ENCODE assay signal across 15 cellular contexts in the genomic region with DNA sequence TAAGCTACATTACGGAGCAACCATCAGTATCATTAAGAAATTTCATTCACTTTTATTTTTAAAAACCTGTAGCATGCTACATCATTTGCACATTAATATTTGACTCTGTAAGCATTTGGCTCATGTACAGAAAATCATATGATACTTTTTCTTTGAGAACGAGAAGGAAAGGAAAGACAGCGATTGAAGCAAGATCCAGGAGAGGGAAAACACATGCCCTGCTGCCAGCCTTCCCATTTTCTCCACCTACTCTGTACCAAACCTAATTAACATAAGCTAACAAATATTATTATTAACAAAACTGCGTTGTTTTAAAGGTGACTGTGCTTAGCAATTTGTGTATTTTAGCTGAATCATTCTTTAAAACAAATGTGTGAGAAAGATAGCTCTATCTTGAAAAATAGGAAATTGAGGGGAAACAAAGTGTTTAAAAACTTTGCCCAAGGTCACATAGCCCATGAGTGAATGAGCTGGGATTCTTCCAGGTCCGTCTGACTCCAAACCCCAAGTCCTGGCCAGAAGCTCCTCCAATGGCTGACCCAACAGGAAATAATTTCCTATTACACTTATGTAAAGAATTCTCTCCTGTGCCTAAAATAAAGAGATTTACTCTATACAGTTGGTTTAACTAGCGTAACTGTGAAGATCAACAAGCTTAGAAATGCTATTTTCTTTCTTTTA.
DNase-seq lines count a peak whose midpoint lies in the region; ATAC-seq and TF ChIP-seq lines count a peak whose summit lies in the region.
"Had no signal": no experiment of that assay in that cellular context is flagged by ENCODE, and none has a peak within 500 bp of the region (broad histone marks: within the 10 kb centered on the region; RNA-seq: fewer than 3 reads in every experiment).

No MANE protein-coding gene starts in this region.

- TF ChIP-seq CTCF in HFFc6 (IDR thresholded peaks at IDR 0.05) (no peak), breast epithelium (IDR thresholded peaks at IDR 0.05) (no peak), spleen (IDR thresholded peaks at IDR 0.05 in 8 of 11, conservative IDR thresholded peaks at IDR 0.05 in 3 of 11) (no peak)

- H3K27ac Mint-ChIP-seq in HFFc6: peak overlapping the region; percentile 95
- H3K27ac Mint-ChIP-seq in activated CD4-positive, alpha-beta T cell treated with anti-CD3 and anti-CD28 coated beads, Interleukin-2, amount 10 ng/mL, durations not matched to agents 7 days and 5 days: no peak overlapping the region
- H3K27ac Mint-ChIP-seq: activated naive CD4-positive, alpha-beta T cell treated with anti-CD3 and anti-CD28 coated beads, Interleukin-2, amount 10 ng/mL, durations not matched to agents 7 days and 5 days; memory B cell had no signal

- WGBS in right cardiac atrium: 29% methylated on average over 6 of the region's 6 CpGs
- 42 to 46% (median 45%) methylated on average over 6 of the region's 6 CpGs for WGBS in spleen, 5 donors

- H3K27me3 ChIP-seq in breast epithelium (no peaks in the 10 kb centered on the region), right cardiac atrium (ENCODE audit: control insufficient read depth, insufficient read depth) (no peaks in the 10 kb centered on the region), spleen (replicated peaks in 1 of 7) (no peaks in the 10 kb centered on the region)
- H3K27me3 ChIP-seq: SJCRH30 had no signal

- POLR2A ChIA-PET in activated CD4-positive, alpha-beta T cell treated with anti-CD3 and anti-CD28 coated beads, Interleukin-2, amount 10 ng/mL, durations not matched to agents 7 days and 5 days (lab: Charles Lee): no interaction called here

- peak overlapping the region; percentile 75 for H3K4me3 Mint-ChIP-seq in HFFc6
- H3K4me3 Mint-ChIP-seq in activated CD4-positive, alpha-beta T cell treated with anti-CD3 and anti-CD28 coated beads, Interleukin-2, amount 10 ng/mL, durations not matched to agents 7 days and 5 days: no peak overlapping the region
- H3K4me3 Mint-ChIP-seq: activated naive CD4-positive, alpha-beta T cell treated with anti-CD3 and anti-CD28 coated beads, Interleukin-2, amount 10 ng/mL, durations not matched to agents 7 days and 5 days; memory B cell had no signal

- H3K9me3 ChIP-seq in breast epithelium (no peaks in the 10 kb centered on the region), right cardiac atrium (ENCODE audit: control insufficient read depth, low read length) (no peaks in the 10 kb centered on the region), spleen (no peaks in the 10 kb centered on the region)

- TF ChIP-seq POLR2A in breast epithelium (IDR thresholded peaks at IDR 0.05): no peak
- TF ChIP-seq POLR2A in spleen (IDR thresholded peaks at IDR 0.05): no peak

- peak overlapping the region in 1 of 3 donors; percentile 6 for H3K4me3 ChIP-seq in breast epithelium
- H3K4me3 ChIP-seq in right cardiac atrium (ENCODE audit: low read length): peak overlapping the region; percentile 20
- H3K4me3 ChIP-seq in spleen: no peak overlapping the region
- H3K4me3 ChIP-seq: SJCRH30 had no signal

- CTCF ChIA-PET in activated CD4-positive, alpha-beta T cell treated with anti-CD3 and anti-CD28 coated beads, Interleukin-2, amount 10 ng/mL, durations not matched to agents 7 days and 5 days (lab: Charles Lee): interaction anchor here (0.6 kb wide), 1 partner anchor 31 kb away, joined by 3 read pairs; no protein-coding TSS in a partner anchor

- H3K4me1 ChIP-seq in breast epithelium (no peaks in the 10 kb centered on the region), right cardiac atrium (ENCODE audit: control insufficient read depth, insufficient read depth, low read length) (peaks cover 5% of the 10 kb centered on the region), spleen (peaks cover 0 to 26% (median 10%) of the 10 kb centered on the region in 6 donors)

- DNase-seq in HFFc6 (peak; percentile 82), breast epithelium (ENCODE audit: low spot score in 2 of 2) (no peak), right cardiac atrium (peak in 1 of 3 donors; percentile 27), spleen (no peak), HuH-7 (ENCODE audit: low spot score) (no peak)
- no peak for DNase-seq in activated CD4-positive, alpha-beta T cell treated with anti-CD3 and anti-CD28 coated beads for 4 hours
- no peak for DNase-seq in activated CD4-positive, alpha-beta T cell treated with anti-CD3 and anti-CD28 coated beads, Interleukin-2, amount 10 ng/mL, durations not matched to agents 7 days and 5 days
- DNase-seq: activated CD4-positive, alpha-beta T cell treated with anti-CD3 and anti-CD28 coated beads, Interleukin-2, amount 50 U/mL, for 1 hour; activated naive CD4-positive, alpha-beta T cell treated with anti-CD3 and anti-CD28 coated beads, Interleukin-2, amount 10 ng/mL, durations not matched to agents 7 days and 5 days; DND-41; NCI-H524 treated with DMSO at 0.1 percent for 48 hours; SJCRH30; stimulated activated CD4-positive, alpha-beta T cell treated with anti-CD3 and anti-CD28 coated beads, Interleukin-12 subunit alpha, Interleukin-12 subunit beta, amount 100 ng/mL, for 4 hours had no signal

- H3K9me3 Mint-ChIP-seq in HFFc6: no peaks in the 10 kb centered on the region
- H3K9me3 Mint-ChIP-seq in activated CD4-positive, alpha-beta T cell treated with anti-CD3 and anti-CD28 coated beads, Interleukin-2, amount 10 ng/mL, durations not matched to agents 7 days and 5 days: no peaks in the 10 kb centered on the region
- H3K9me3 Mint-ChIP-seq: activated naive CD4-positive, alpha-beta T cell treated with anti-CD3 and anti-CD28 coated beads, Interleukin-2, amount 10 ng/mL, durations not matched to agents 7 days and 5 days; memory B cell had no signal

- no peaks in the 10 kb centered on the region for H3K36me3 ChIP-seq in breast epithelium
- peaks cover 0 to 11% (median 0%) of the 10 kb centered on the region in 6 donors for H3K36me3 ChIP-seq in spleen

- H3K36me3 Mint-ChIP-seq in HFFc6 (ENCODE audit: low read depth): no peaks in the 10 kb centered on the region
- H3K36me3 Mint-ChIP-seq in activated CD4-positive, alpha-beta T cell treated with anti-CD3 and anti-CD28 coated beads, Interleukin-2, amount 10 ng/mL, durations not matched to agents 7 days and 5 days (ENCODE audit: low read depth): no peaks in the 10 kb centered on the region
- H3K36me3 Mint-ChIP-seq: activated naive CD4-positive, alpha-beta T cell treated with anti-CD3 and anti-CD28 coated beads, Interleukin-2, amount 10 ng/mL, durations not matched to agents 7 days and 5 days had no signal

- H3K4me1 Mint-ChIP-seq in HFFc6 (ENCODE audit: low read depth): peaks cover 65% of the 10 kb centered on the region
- H3K4me1 Mint-ChIP-seq in activated CD4-positive, alpha-beta T cell treated with anti-CD3 and anti-CD28 coated beads, Interleukin-2, amount 10 ng/mL, durations not matched to agents 7 days and 5 days: no peaks in the 10 kb centered on the region
- H3K4me1 Mint-ChIP-seq: activated naive CD4-positive, alpha-beta T cell treated with anti-CD3 and anti-CD28 coated beads, Interleukin-2, amount 10 ng/mL, durations not matched to agents 7 days and 5 days had no signal

- intact Hi-C loops in breast epithelium (cut with DNase I; ENCODE audit: low total_unique reads): no loop called here
- intact Hi-C loops in right cardiac atrium (cut with DNase I): loop anchor here in 1 of 4 donors (10.0 kb wide), 1 partner anchor 202 kb away; no protein-coding TSS in a partner anchor
- intact Hi-C loops in spleen (cut with DNase I; ENCODE audit: low total_unique reads): no loop called here

- H3K27ac ChIP-seq in breast epithelium (peak overlapping the region; percentile 22 to 34), right cardiac atrium (ENCODE audit: low read length) (peak overlapping the region; percentile 45), spleen (peak overlapping the region in 6 of 8 donors; percentile 30 to 64 (median 56))
- H3K27ac ChIP-seq: SJCRH30 had no signal

- no peaks in the 10 kb centered on the region; the same call in 1 of the 2 replicates for H3K27me3 Mint-ChIP-seq in HFFc6 (ENCODE audit: insufficient read depth)
- no peaks in the 10 kb centered on the region for H3K27me3 Mint-ChIP-seq in activated CD4-positive, alpha-beta T cell treated with anti-CD3 and anti-CD28 coated beads, Interleukin-2, amount 10 ng/mL, durations not matched to agents 7 days and 5 days
- H3K27me3 Mint-ChIP-seq: activated naive CD4-positive, alpha-beta T cell treated with anti-CD3 and anti-CD28 coated beads, Interleukin-2, amount 10 ng/mL, durations not matched to agents 7 days and 5 days; memory B cell had no signal

- ATAC-seq in right cardiac atrium: peak; percentile 71 to 78
- no peak for ATAC-seq in HG02759 (IDR thresholded peaks at IDR 0.05; ENCODE audit: unreplicated experiment)
